10 cellular contexts compared by ENCODE assay signal in genomic region chr7:112788778-112789343, GRCh38. TPM values are rescaled to one million over a fixed set of nuclear protein-coding genes. Genes with fewer than 3 reads are reported as not detected.
DNase-seq lines count a peak whose midpoint lies in the region; ATAC-seq and TF ChIP-seq lines count a peak whose summit lies in the region.
"Had no signal": no experiment of that assay in that cellular context is flagged by ENCODE, and none has a peak within 500 bp of the region (broad histone marks: within the 10 kb centered on the region; RNA-seq: fewer than 3 reads in every experiment).

No MANE protein-coding gene starts in this region.

- H3K4me1 ChIP-seq in heart right ventricle (peaks cover 0 to 25% (median 18%) of the 10 kb centered on the region in 9 donors), mesodermal cell (ENCODE audit: control insufficient read depth, insufficient read depth, low read length, poor library complexity, severe bottlenecking) (no peaks in the 10 kb centered on the region), vagina (peaks cover 18% of the 10 kb centered on the region)

- 75 to 76% methylated on average over 3 of the region's 3 CpGs for WGBS in heart right ventricle, 2 donors
- WGBS in mesodermal cell (ENCODE audit: insufficient coverage in 2 of 2), 2 experiments, result 92 to 96% methylated on average over 3 of the region's 3 CpGs

- peak overlapping the region in 7 of 10 donors; percentile 86 to 97 (median 92) for H3K27ac ChIP-seq in heart right ventricle
- no peak overlapping the region for H3K27ac ChIP-seq in mesodermal cell (ENCODE audit: low read depth, low read length, severe bottlenecking)
- H3K27ac ChIP-seq in vagina, result no peak overlapping the region

- H3K27me3 ChIP-seq in heart right ventricle (no peaks in the 10 kb centered on the region), vagina (no peaks in the 10 kb centered on the region)

- TF ChIP-seq CTCF in heart right ventricle (IDR thresholded peaks at IDR 0.05) (no peak), astrocyte of the cerebellum (IDR thresholded peaks at IDR 0.05; ENCODE audit: low read depth, low read length, missing control alignments) (no peak), vagina (IDR thresholded peaks at IDR 0.05) (no peak)

- in situ Hi-C loops in astrocyte of the cerebellum (cut with HindIII; ENCODE audit: low sequenced_read_pairs), result no loop called here

- H3K4me3 ChIP-seq in heart right ventricle, result peak overlapping the region; percentile 64 to 99 (median 82)
- peak overlapping the region; percentile 72 for H3K4me3 ChIP-seq in astrocyte of the cerebellum (ENCODE audit: low read depth, low read length)
- H3K4me3 ChIP-seq in mesodermal cell (ENCODE audit: extremely low read depth, insufficient read depth, low read length, poor library complexity, severe bottlenecking), result peak overlapping the region; percentile 65
- peak overlapping the region; percentile 78 to 79 for H3K4me3 ChIP-seq in vagina

- ATAC-seq in heart right ventricle, result no peak
- no peak for ATAC-seq in Right ventricle myocardium superior (ENCODE audit: poor library complexity)
- no peak for ATAC-seq in GM19324 (IDR thresholded peaks at IDR 0.05; ENCODE audit: low FRiP score, unreplicated experiment)

- no peaks in the 10 kb centered on the region for H3K9me3 ChIP-seq in heart right ventricle
- no peaks in the 10 kb centered on the region for H3K9me3 ChIP-seq in mesodermal cell (ENCODE audit: control insufficient read depth, low read length)
- H3K9me3 ChIP-seq in vagina, result no peaks in the 10 kb centered on the region

- TF ChIP-seq POLR2A in vagina (IDR thresholded peaks at IDR 0.05), result no peak

- peaks cover 0 to 13% (median 6%) of the 10 kb centered on the region in 9 donors for H3K36me3 ChIP-seq in heart right ventricle
- no peaks in the 10 kb centered on the region for H3K36me3 ChIP-seq in mesodermal cell (ENCODE audit: control insufficient read depth, insufficient read depth, low read length)
- peaks cover 0 to 7% of the 10 kb centered on the region in 2 donors for H3K36me3 ChIP-seq in vagina

- DNase-seq in heart right ventricle (no peak), Right ventricle myocardium superior (no peak), astrocyte of the cerebellum (ENCODE audit: low read depth) (no peak), vagina (ENCODE audit: extremely low spot score in 2 of 2) (no peak), NCI-H2196 treated with DMSO at 0.1 percent for 48 hours (lab: John Stamatoyannopoulos, UW; ENCODE audit: unreplicated experiment) (no peak)
- no peak for DNase-seq in NK-92 treated with Interleukin-12 subunit alpha and Interleukin-12 subunit beta, amount 100 ng/mL, for 24 hours (lab: John Stamatoyannopoulos, UW)
- DNase-seq: activated effector memory CD4-positive, alpha-beta T cell treated with Interleukin-2 at 50 U/mL for 16 hours; GF-D8 had no signal

- intact Hi-C loops in heart right ventricle (cut with DNase I) (loop anchor here in 3 of 10 donors (10.0 kb wide), 2 partner anchors 326 to 1644 kb away; partner anchors contain the start of gene SMIM30 (in 2 of the 3)), Right ventricle myocardium superior (cut with DNase I) (no loop called here), vagina (cut with DNase I) (no loop called here)

RNA-seq across cellular contexts. Expression of gene TMEM168, which starts 1.3 kb away (rescaled TPM):
- total RNA-seq in heart right ventricle (10 to 100 TPM; 15.2 to 23.7 (median 18.3) TPM), Right ventricle myocardium superior (14.0 TPM), vagina (30.2 TPM)
- polyA plus RNA-seq in heart right ventricle, result 10 to 100 TPM in 1 of 2 donors, 1 to 10 TPM in 1; 9.6 to 14.4 TPM
- polyA plus RNA-seq in mesodermal cell (2013, experiment 1 of 2), result 11.8 TPM
- 10.3 TPM for polyA plus RNA-seq in mesodermal cell (2013, experiment 2 of 2)

Comparison
In these comparisons a context has a peak if more than half of its experiments do, and no peak if none do; other contexts are left out.
1. H3K27ac ChIP-seq: peak in heart right ventricle (7 of 10); none in mesodermal cell (single experiment) and vagina (single experiment).
2. Peak in every context shown above with its lines, with median percentiles within 50 percentile points of each other: H3K4me3 ChIP-seq.